Comparison of ENCODE assay signal across 8 cellular contexts in genomic region chr1:23370270-23370743, GRCh38. TPM values are rescaled to one million over a fixed set of nuclear protein-coding genes. Genes with fewer than 3 reads are reported as not detected.
A peak's percentile ranks its signal among the peaks of the same experiment; 100 is the strongest.
DNase-seq lines count a peak whose midpoint lies in the region; ATAC-seq, FAIRE-seq and TF ChIP-seq lines count a peak whose summit lies in the region.

No MANE protein-coding gene starts in this region.

- H3K79me2 ChIP-seq in HepG2 (ENCODE audit: insufficient read depth, low read length): peaks cover 30% of the 10 kb centered on the region

- POLR2A ChIA-PET in HepG2 (lab: Yijun Ruan, JAX): interaction anchor here (0.8 to 3.5 kb wide), 2 partner anchors 10 to 25 kb away, joined by 3 to 130 read pairs; partner anchors contain the start of gene HNRNPR

- no peak overlapping the region for H2AFZ ChIP-seq in HepG2 (ENCODE audit: low read length)

- H3K27me3 ChIP-seq in adrenal gland (no peaks in the 10 kb centered on the region), HepG2 (ENCODE audit: control insufficient read depth in 1 of 2, insufficient read depth in 2 of 2, low read length in 2 of 2) (no peaks in the 10 kb centered on the region; a peak in 1 of 5 replicates), testis (no peaks in the 10 kb centered on the region)

- peak overlapping the region; percentile 32 for H3K27ac Mint-ChIP-seq in activated CD4-positive, alpha-beta T cell treated with anti-CD3 and anti-CD28 coated beads, Interleukin-2, amount 10 ng/mL, durations not matched to agents 24 days and 14 days

- CTCF ChIA-PET in HepG2 (lab: Yijun Ruan, JAX; ENCODE audit: low intra/inter-chr PET ratio, low total read pairs): no interaction called here

- peaks cover 20% of the 10 kb centered on the region for H3K36me3 Mint-ChIP-seq in activated CD4-positive, alpha-beta T cell treated with anti-CD3 and anti-CD28 coated beads, Interleukin-2, amount 10 ng/mL, durations not matched to agents 24 days and 14 days (ENCODE audit: low read depth)

- peak overlapping the region; percentile 94 for H3K4me3 Mint-ChIP-seq in activated CD4-positive, alpha-beta T cell treated with anti-CD3 and anti-CD28 coated beads, Interleukin-2, amount 10 ng/mL, durations not matched to agents 24 days and 14 days

- in situ Hi-C loops in HepG2 (cut with HindIII; ENCODE audit: extremely low pct_ligation_motif_present, low pct_unique_long_range_greater_than_20kb): no loop called here

- H3K4me1 ChIP-seq in adrenal gland (replicated peaks in 1 of 2) (peaks cover 29 to 46% of the 10 kb centered on the region in 2 donors), HepG2 (ENCODE audit: insufficient read depth, low read length) (peaks cover 52% of the 10 kb centered on the region), testis (peaks cover 44% of the 10 kb centered on the region)

- peaks cover 7% of the 10 kb centered on the region for H3K9me3 Mint-ChIP-seq in activated CD4-positive, alpha-beta T cell treated with anti-CD3 and anti-CD28 coated beads, Interleukin-2, amount 10 ng/mL, durations not matched to agents 24 days and 14 days

- TF ChIP-seq CTCF in adrenal gland (IDR thresholded peaks at IDR 0.05) (no peak), HepG2 (CRISPR knock-in tag; IDR thresholded peaks at IDR 0.05) (no peak), testis (IDR thresholded peaks at IDR 0.05) (no peak)

- intact Hi-C loops in activated CD4-positive, alpha-beta T cell treated with anti-CD3 and anti-CD28 coated beads, Interleukin-2, amount 10 ng/mL, durations not matched to agents 24 days and 14 days (cut with micrococcal nuclease): no loop called here
- intact Hi-C loops in adrenal gland (cut with DNase I) (no loop called here), HepG2 (cut with micrococcal nuclease; ENCODE audit: unreplicated experiment) (no loop called here), testis (cut with DNase I; ENCODE audit: low total_unique reads) (no loop called here)

- H4K20me1 ChIP-seq in HepG2 (ENCODE audit: insufficient read depth, low read length): no peaks in the 10 kb centered on the region

- no peak for DNase-seq in activated CD4-positive, alpha-beta T cell treated with anti-CD3 and anti-CD28 coated beads, Interleukin-2, amount 10 ng/mL, durations not matched to agents 24 days and 14 days
- no peak for DNase-seq in activated CD4-positive, alpha-beta T cell treated with anti-CD3 and anti-CD28 coated beads, Interleukin-2, amount 50 U/mL, for 48 hours
- DNase-seq in adrenal gland: no peak
- DNase-seq in HepG2 (ENCODE audit: low spot score): no peak
- DNase-seq in testis: no peak

- no peak for TF ChIP-seq POLR2A in adrenal gland (IDR thresholded peaks at IDR 0.05)
- TF ChIP-seq POLR2A in HepG2 (IDR thresholded peaks at IDR 0.05; ENCODE audit: insufficient read depth in 1 of 2, low read depth in 2 of 2, low read length in 2 of 2): no peak
- no peak for TF ChIP-seq POLR2A in testis (IDR thresholded peaks at IDR 0.05)

- H3K27ac ChIP-seq in adrenal gland: peak overlapping the region; percentile 86 to 98 (median 93)
- peak overlapping the region; percentile 96 for H3K27ac ChIP-seq in HepG2 (ENCODE audit: extremely low read length, insufficient read depth, low read length)
- H3K27ac ChIP-seq in testis: peak overlapping the region; percentile 98 to 99

- no peaks in the 10 kb centered on the region for H3K9me3 ChIP-seq in adrenal gland (replicated peaks in 1 of 3)
- no peaks in the 10 kb centered on the region for H3K9me3 ChIP-seq in HepG2 (ENCODE audit: low read length)
- no peaks in the 10 kb centered on the region for H3K9me3 ChIP-seq in testis

- peaks cover 0 to 20% of the 10 kb centered on the region in 2 donors for H3K36me3 ChIP-seq in adrenal gland (replicated peaks in 1 of 2)
- no peaks in the 10 kb centered on the region; a peak in 2 of 5 replicates for H3K36me3 ChIP-seq in HepG2 (replicated peaks in 1 of 2; ENCODE audit: control insufficient read depth in 1 of 2, insufficient read depth in 2 of 2, low read length in 2 of 2)
- no peaks in the 10 kb centered on the region for H3K36me3 ChIP-seq in testis (ENCODE audit: low read depth, missing control alignments)

- ATAC-seq in HepG2: no peak
- ATAC-seq in HG02840 (IDR thresholded peaks at IDR 0.05; ENCODE audit: low FRiP score, unreplicated experiment): no peak
- no peak for ATAC-seq in GM21447 (IDR thresholded peaks at IDR 0.05; ENCODE audit: unreplicated experiment)
- no peak for ATAC-seq in HG03045 (IDR thresholded peaks at IDR 0.05; ENCODE audit: unreplicated experiment)

- H3K27me3 Mint-ChIP-seq in activated CD4-positive, alpha-beta T cell treated with anti-CD3 and anti-CD28 coated beads, Interleukin-2, amount 10 ng/mL, durations not matched to agents 24 days and 14 days: no peaks in the 10 kb centered on the region

- FAIRE-seq in HepG2 (lab: Jason Lieb, UNC): no peak

- H3K4me1 Mint-ChIP-seq in activated CD4-positive, alpha-beta T cell treated with anti-CD3 and anti-CD28 coated beads, Interleukin-2, amount 10 ng/mL, durations not matched to agents 24 days and 14 days: peaks cover 33% of the 10 kb centered on the region

- no TSS peak for BruUV-seq in HepG2 (replicated peaks; lab: Mats Ljungman, UMichigan)

- H3K4me3 ChIP-seq in adrenal gland (peak overlapping the region in 1 of 4 donors; percentile 84), HepG2 (replicated peaks in 1 of 3; ENCODE audit: insufficient read depth in 1 of 3, low read depth in 2 of 3, low read length in 3 of 3) (peak overlapping the region; percentile 92 to 99 (median 93); a peak in 5 of 6 replicates), testis (no peak overlapping the region)

- peak overlapping the region; percentile 97 for H3K4me2 ChIP-seq in HepG2 (ENCODE audit: low read depth, low read length)

- TF ChIP-seq EP300 in HepG2 (IDR thresholded peaks at IDR 0.05; ENCODE audit: low read depth in 2 of 2, low read length in 2 of 2): no peak
- no peak for TF ChIP-seq EP300 in HepG2 (CRISPR knock-in tag; IDR thresholded peaks at IDR 0.05; ENCODE audit: borderline replicate concordance)

- TF ChIP-seq RAD21 in HepG2 (CRISPR knock-in tag; IDR thresholded peaks at IDR 0.05): no peak

- 19 to 36% (median 29%) methylated on average over 6 of the region's 6 CpGs for whole genome bisulfite sequencing in adrenal gland, 4 donors
- WGBS in HepG2 (ENCODE audit: low lambda C conversion rate): 91% methylated on average over 6 of the region's 6 CpGs
- WGBS in testis, 2 donors: 12 to 13% methylated on average over 6 of the region's 6 CpGs

- peak overlapping the region; percentile 96; the same call in 1 of the 2 replicates for H3K9ac ChIP-seq in HepG2 (ENCODE audit: insufficient read depth, low read depth, low read length)

RNA-seq across cellular contexts. Expression of gene ZNF436, which starts 0.7 kb away (rescaled TPM):
- 5.2 TPM in 2 replicates for total RNA-seq in activated CD4-positive, alpha-beta T cell treated with anti-CD3 and anti-CD28 coated beads, Interleukin-2, amount 10 ng/mL, durations not matched to agents 24 days and 14 days
- total RNA-seq in adrenal gland: 10 to 100 TPM in 7 of 8 donors, 1 to 10 TPM in 1; 7.8 to 43.7 (median 25.1) TPM
- 10 to 100 TPM; 10.1 to 16.2 (median 13.3) TPM for polyA plus RNA-seq in adrenal gland
- 9.9 and 12.6 TPM in 2 replicates for total RNA-seq in HepG2 (2016; rRNA removed; fragmentation: Illumina TruSeq; extraction: Trizol)
- total RNA-seq in HepG2 (2016; cell fraction: cytosol; rRNA removed; fragmentation: Illumina TruSeq; extraction: Trizol; ENCODE audit: low read depth): 1.2 and 1.3 TPM in 2 replicates
- total RNA-seq in HepG2 (2016; cell fraction: insoluble cytoplasmic fraction; rRNA removed; fragmentation: Illumina TruSeq; extraction: Trizol): 9.5 and 13.9 TPM in 2 replicates
- 4.7 and 6.1 TPM in 2 replicates for total RNA-seq in HepG2 (2016; cell fraction: membrane; rRNA removed; fragmentation: Illumina TruSeq; extraction: Trizol)
- 7.1 and 8.3 TPM in 2 replicates for total RNA-seq in HepG2 (2016; cell fraction: nucleus; rRNA removed; fragmentation: Illumina TruSeq; extraction: Trizol)
- polyA plus RNA-seq in HepG2 (2011; rRNA removed): 4.3 TPM in 2 replicates
- polyA plus RNA-seq in HepG2 (2011; cell fraction: cytosol; rRNA removed): 2.0 and 3.3 TPM in 2 replicates
- polyA plus RNA-seq in HepG2 (2011; cell fraction: nucleus; rRNA removed): 7.0 and 8.6 TPM in 2 replicates
- polyA plus RNA-seq in HepG2 (2012): 3.6 and 3.9 TPM in 2 replicates
- 0.23 and 0.35 TPM in 2 replicates for polyA plus RNA-seq in HepG2 (2016; cell fraction: cytosol; fragmentation: Illumina TruSeq; extraction: Trizol; ENCODE audit: low read depth)
- polyA plus RNA-seq in HepG2 (2016; cell fraction: insoluble cytoplasmic fraction; fragmentation: Illumina TruSeq; extraction: Trizol; ENCODE audit: low read depth): 7.1 and 7.4 TPM in 2 replicates
- 1.3 and 1.4 TPM in 2 replicates for polyA plus RNA-seq in HepG2 (2016; cell fraction: membrane; fragmentation: Illumina TruSeq; extraction: Trizol; ENCODE audit: low read depth)
- polyA plus RNA-seq in HepG2 (2016; cell fraction: nucleus; fragmentation: Illumina TruSeq; extraction: Trizol; ENCODE audit: insufficient read depth, low read depth): 10.5 and 11.6 TPM in 2 replicates
- 6.0 and 6.3 TPM in 2 replicates for polyA minus RNA-seq in HepG2 (2011; rRNA and poly(A)+ RNA removed; ENCODE audit: low replicate concordance)
- 4.3 and 6.0 TPM in 2 replicates for polyA minus RNA-seq in HepG2 (2011; cell fraction: cytosol; rRNA and poly(A)+ RNA removed)
- polyA minus RNA-seq in HepG2 (2011; cell fraction: nucleus; rRNA and poly(A)+ RNA removed): 6.8 and 11.7 TPM in 2 replicates
- total RNA-seq in testis: 10 to 100 TPM; 26.7 to 29.0 TPM
- 24.6 TPM for polyA plus RNA-seq in testis (ENCODE audit: insufficient read depth, low read depth, low replicate concordance)

RNA-seq across cellular contexts. Expression of gene HNRNPR, which starts 26.2 kb away (rescaled TPM):
- total RNA-seq in activated CD4-positive, alpha-beta T cell treated with anti-CD3 and anti-CD28 coated beads, Interleukin-2, amount 10 ng/mL, durations not matched to agents 24 days and 14 days: 229 and 235 TPM in 2 replicates
- total RNA-seq in adrenal gland (100 to 1,000 TPM in 3 of 8 donors, 10 to 100 TPM in 5; 36.5 to 141 (median 81.5) TPM), HepG2 (2016; rRNA removed; fragmentation: Illumina TruSeq; extraction: Trizol) (216 and 303 TPM in 2 replicates), testis (10 to 100 TPM; 93.8 to 95.8 TPM)
- polyA plus RNA-seq in adrenal gland (100 to 1,000 TPM in 1 of 3 donors, 10 to 100 TPM in 2; 51.7 to 190 (median 83.1) TPM), HepG2 (2011; rRNA removed) (93.6 and 133 TPM in 2 replicates), testis (ENCODE audit: insufficient read depth, low read depth, low replicate concordance) (89.6 TPM)
- 17.8 and 18.7 TPM in 2 replicates for total RNA-seq in HepG2 (2016; cell fraction: cytosol; rRNA removed; fragmentation: Illumina TruSeq; extraction: Trizol; ENCODE audit: low read depth)
- 220 and 303 TPM in 2 replicates for total RNA-seq in HepG2 (2016; cell fraction: insoluble cytoplasmic fraction; rRNA removed; fragmentation: Illumina TruSeq; extraction: Trizol)
- 54.4 and 60.8 TPM in 2 replicates for total RNA-seq in HepG2 (2016; cell fraction: membrane; rRNA removed; fragmentation: Illumina TruSeq; extraction: Trizol)
- 120 and 127 TPM in 2 replicates for total RNA-seq in HepG2 (2016; cell fraction: nucleus; rRNA removed; fragmentation: Illumina TruSeq; extraction: Trizol)
- 55.9 and 84.1 TPM in 2 replicates for polyA plus RNA-seq in HepG2 (2011; cell fraction: cytosol; rRNA removed)
- polyA plus RNA-seq in HepG2 (2011; cell fraction: nucleus; rRNA removed): 20.7 and 25.3 TPM in 2 replicates
- polyA plus RNA-seq in HepG2 (2012): 82.4 and 94.8 TPM in 2 replicates
- 13.1 and 13.2 TPM in 2 replicates for polyA plus RNA-seq in HepG2 (2016; cell fraction: cytosol; fragmentation: Illumina TruSeq; extraction: Trizol; ENCODE audit: low read depth)
- 325 and 342 TPM in 2 replicates for polyA plus RNA-seq in HepG2 (2016; cell fraction: insoluble cytoplasmic fraction; fragmentation: Illumina TruSeq; extraction: Trizol; ENCODE audit: low read depth)
- 41.5 and 41.9 TPM in 2 replicates for polyA plus RNA-seq in HepG2 (2016; cell fraction: membrane; fragmentation: Illumina TruSeq; extraction: Trizol; ENCODE audit: low read depth)
- 149 and 155 TPM in 2 replicates for polyA plus RNA-seq in HepG2 (2016; cell fraction: nucleus; fragmentation: Illumina TruSeq; extraction: Trizol; ENCODE audit: insufficient read depth, low read depth)
- 55.1 and 153 TPM in 2 replicates for polyA minus RNA-seq in HepG2 (2011; rRNA and poly(A)+ RNA removed; ENCODE audit: low replicate concordance)
- polyA minus RNA-seq in HepG2 (2011; cell fraction: cytosol; rRNA and poly(A)+ RNA removed): 59.6 and 62.2 TPM in 2 replicates
- polyA minus RNA-seq in HepG2 (2011; cell fraction: nucleus; rRNA and poly(A)+ RNA removed): 145 and 152 TPM in 2 replicates

RNA-seq across cellular contexts. Expression of gene TCEA3, which starts 54.2 kb away (rescaled TPM):
- 6.7 and 7.8 TPM in 2 replicates for total RNA-seq in activated CD4-positive, alpha-beta T cell treated with anti-CD3 and anti-CD28 coated beads, Interleukin-2, amount 10 ng/mL, durations not matched to agents 24 days and 14 days
- total RNA-seq in adrenal gland (100 to 1,000 TPM in 5 of 8 donors, 10 to 100 TPM in 3; 23.6 to 152 (median 115) TPM), HepG2 (2016; rRNA removed; fragmentation: Illumina TruSeq; extraction: Trizol) (81.5 and 84.6 TPM in 2 replicates), testis (10 to 100 TPM; 12.6 to 14.7 TPM)
- polyA plus RNA-seq in adrenal gland (100 to 1,000 TPM in 2 of 3 donors, 10 to 100 TPM in 1; 51.8 to 132 (median 102) TPM), HepG2 (2011; rRNA removed) (55.5 and 57.9 TPM in 2 replicates), testis (ENCODE audit: insufficient read depth, low read depth, low replicate concordance) (10.8 TPM)
- 62.6 and 67.5 TPM in 2 replicates for total RNA-seq in HepG2 (2016; cell fraction: cytosol; rRNA removed; fragmentation: Illumina TruSeq; extraction: Trizol; ENCODE audit: low read depth)
- 77.6 and 83.3 TPM in 2 replicates for total RNA-seq in HepG2 (2016; cell fraction: insoluble cytoplasmic fraction; rRNA removed; fragmentation: Illumina TruSeq; extraction: Trizol)
- total RNA-seq in HepG2 (2016; cell fraction: membrane; rRNA removed; fragmentation: Illumina TruSeq; extraction: Trizol): 58.1 and 63.2 TPM in 2 replicates
- total RNA-seq in HepG2 (2016; cell fraction: nucleus; rRNA removed; fragmentation: Illumina TruSeq; extraction: Trizol): 55.6 and 64.4 TPM in 2 replicates
- 41.6 and 53.2 TPM in 2 replicates for polyA plus RNA-seq in HepG2 (2011; cell fraction: cytosol; rRNA removed)
- polyA plus RNA-seq in HepG2 (2011; cell fraction: nucleus; rRNA removed): 94.8 and 103 TPM in 2 replicates
- polyA plus RNA-seq in HepG2 (2012): 43.1 and 68.0 TPM in 2 replicates
- polyA plus RNA-seq in HepG2 (2016; cell fraction: cytosol; fragmentation: Illumina TruSeq; extraction: Trizol; ENCODE audit: low read depth): 77.6 and 80.8 TPM in 2 replicates
- 107 and 119 TPM in 2 replicates for polyA plus RNA-seq in HepG2 (2016; cell fraction: insoluble cytoplasmic fraction; fragmentation: Illumina TruSeq; extraction: Trizol; ENCODE audit: low read depth)
- 67.2 and 70.2 TPM in 2 replicates for polyA plus RNA-seq in HepG2 (2016; cell fraction: membrane; fragmentation: Illumina TruSeq; extraction: Trizol; ENCODE audit: low read depth)
- polyA plus RNA-seq in HepG2 (2016; cell fraction: nucleus; fragmentation: Illumina TruSeq; extraction: Trizol; ENCODE audit: insufficient read depth, low read depth): 133 and 140 TPM in 2 replicates
- polyA minus RNA-seq in HepG2 (2011; rRNA and poly(A)+ RNA removed; ENCODE audit: low replicate concordance): 2.4 and 21.3 TPM in 2 replicates
- 14.4 and 14.5 TPM in 2 replicates for polyA minus RNA-seq in HepG2 (2011; cell fraction: cytosol; rRNA and poly(A)+ RNA removed)
- polyA minus RNA-seq in HepG2 (2011; cell fraction: nucleus; rRNA and poly(A)+ RNA removed): 28.3 and 31.7 TPM in 2 replicates

Comparison
In these comparisons a context has a peak if more than half of its experiments do, and no peak if none do; other contexts are left out.
1. H3K4me3 ChIP-seq: peak in HepG2 (3 of 3); none in testis (0 of 2).
2. Peak in every context shown above with its lines, with median percentiles within 50 percentile points of each other: H3K27ac ChIP-seq.